In genomic region chr18:12236141-12236540, GRCh38 we compare ENCODE assay signal across 10 cellular contexts. TPM values are rescaled to one million over a fixed set of nuclear protein-coding genes. Genes with fewer than 3 reads are reported as not detected.
"Had no signal": no experiment of that assay in that cellular context is flagged by ENCODE, and none has a peak within 500 bp of the region (broad histone marks: within the 10 kb centered on the region; RNA-seq: fewer than 3 reads in every experiment).

No MANE protein-coding gene starts in this region.

- H3K27ac ChIP-seq: GM23248, HL-60 had no signal

- DNase-seq: GM23248, GOT3, H9, HFFc6, KG1 had no signal

- H3K9ac ChIP-seq: GM23248 had no signal

- FAIRE-seq: HepG2 had no signal

- H2AFZ ChIP-seq: GM23248 had no signal

- H3K4me3 ChIP-seq: GM23248 had no signal

RNA-seq across cellular contexts. Expression of gene CIDEA, which starts 18.0 kb away (rescaled TPM):
- total RNA-seq: GM23248, H4, H9, HepG2, HFFc6, HT1080 had no signal
- polyA plus RNA-seq: GM23248, HepG2, IgD-negative memory B cell had no signal
